ENCODE assay signal across 8 cellular contexts in genomic region chr19:39846176-39846677, GRCh38. TPM values are rescaled to one million over a fixed set of nuclear protein-coding genes. Genes with fewer than 3 reads are reported as not detected.
DNase-seq lines count a peak whose midpoint lies in the region; ATAC-seq and TF ChIP-seq lines count a peak whose summit lies in the region.

Gene FBL, minus strand, starts transcription at chr19:39846379. Its CDS starts 79 bp downstream, at chr19:39846300.

- CTCF ChIA-PET in AG04449 (lab: Yijun Ruan, JAX) (interaction anchor here (1.7 to 8.7 kb wide), 7 partner anchors 11 to 125 kb away, joined by 4 to 124 read pairs (median 37); partner anchors contain the start of gene PSMC4), activated B cell treated with CpG ODN at 0.5 μM for 24 hours (lab: Charles Lee) (interaction anchor here (1.2 to 5.5 kb wide), 4 partner anchors 13 to 124 kb away, joined by 3 to 90 read pairs (median 8); partner anchors contain the start of genes DYRK1B and PSMC4)

- intact Hi-C loops in activated B cell treated with CpG ODN at 0.5 μM for 24 hours (cut with micrococcal nuclease), result loop anchor here (1.0 kb wide), 3 partner anchors 13 to 125 kb away; partner anchors contain the start of gene PSMC4

- peaks cover 45% of the 10 kb centered on the region for H3K4me1 Mint-ChIP-seq in activated B cell treated with CpG ODN at 0.5 μM for 24 hours

- DNase-seq in AG04449 (ENCODE audit: low read depth, low spot score) (peak; percentile 19), NCI-H2227 treated with DMSO at 0.1 percent for 48 hours (lab: John Stamatoyannopoulos, UW) (peak; percentile 99), activated B cell treated with CpG ODN at 0.5 μM for 24 hours (peak; percentile 98), cardiac fibroblast (ENCODE audit: low read depth in 2 of 2) (peak; percentile 91 to 93), inferior parietal cortex (ENCODE audit: extremely low spot score) (peak; percentile 96)
- DNase-seq in stimulated activated CD4-positive, alpha-beta T cell treated with anti-CD3 and anti-CD28 coated beads, Interleukin-12 subunit alpha, Interleukin-12 subunit beta, amount 100 ng/mL, for 24 hours (ENCODE audit: low read depth in 2 of 2), result peak; percentile 96

- H3K27me3 Mint-ChIP-seq in activated B cell treated with CpG ODN at 0.5 μM for 24 hours, result no peaks in the 10 kb centered on the region

- POLR2A ChIA-PET in AG04449 (lab: Yijun Ruan, JAX), result interaction anchor here (0.9 to 2.3 kb wide), 2 partner anchors 124 to 330 kb away, joined by 3 to 9 read pairs; partner anchors contain the start of gene PSMC4
- POLR2A ChIA-PET in activated B cell treated with CpG ODN at 0.5 μM for 24 hours (lab: Charles Lee), result interaction anchor here (0.5 to 4.2 kb wide), 10 partner anchors 12 to 932 kb away, joined by 3 to 63 read pairs (median 4); partner anchors contain the start of genes DYRK1B, PSMC4, RAB4B and RPS16

- peak within 1 kb of the TSS; percentile 90 for H3K4me3 ChIP-seq in AG04449 (ENCODE audit: low read depth, low read length)
- peak within 1 kb of the TSS; percentile 79 to 86 for H3K4me3 ChIP-seq in cardiac fibroblast (replicated peaks in 1 of 2; ENCODE audit: low read depth in 2 of 2, low read length in 2 of 2)

- H3K36me3 Mint-ChIP-seq in activated B cell treated with CpG ODN at 0.5 μM for 24 hours (ENCODE audit: low read depth), result peaks cover 9% of the 10 kb centered on the region

- H3K9me3 Mint-ChIP-seq in activated B cell treated with CpG ODN at 0.5 μM for 24 hours, result no peaks in the 10 kb centered on the region

- H3K4me3 Mint-ChIP-seq in activated B cell treated with CpG ODN at 0.5 μM for 24 hours, result peak within 1 kb of the TSS; percentile 93

- H3K27ac Mint-ChIP-seq in activated B cell treated with CpG ODN at 0.5 μM for 24 hours, result peak within 1 kb of the TSS; percentile 93

- ATAC-seq in GM18907 (IDR thresholded peaks at IDR 0.05; ENCODE audit: unreplicated experiment) (peak; percentile 82), HG03175 (IDR thresholded peaks at IDR 0.05; ENCODE audit: unreplicated experiment) (peak; percentile 80), activated B cell treated with CpG ODN at 0.5 μM for 24 hours (ENCODE audit: low read depth) (peak; percentile 94)

- TF ChIP-seq CTCF in AG04449 (IDR thresholded peaks at IDR 0.05; ENCODE audit: insufficient read depth, low read length, missing control alignments) (no peak), activated B cell treated with CpG ODN at 0.5 μM for 24 hours (IDR thresholded peaks at IDR 0.05) (no peak), cardiac fibroblast (IDR thresholded peaks at IDR 0.05; ENCODE audit: low read depth, low read length) (no peak)

RNA-seq across cellular contexts. Expression of gene FBL, which starts in this region (rescaled TPM):
- total RNA-seq in activated B cell treated with CpG ODN at 0.5 μM for 24 hours, result 420 and 482 TPM in 2 replicates

Comparison
In these comparisons a context has a peak if more than half of its experiments do, and no peak if none do; other contexts are left out.
1. Peak in every context shown above with its lines: DNase-seq, ATAC-seq and H3K4me3 ChIP-seq.
2. DNase-seq: peak in every context shown above with its lines; median percentile 99 in NCI-H2227 treated with DMSO at 0.1 percent for 48 hours; 98 in activated B cell treated with CpG ODN at 0.5 μM for 24 hours; 96 in inferior parietal cortex; 96 in stimulated activated CD4-positive, alpha-beta T cell treated with anti-CD3 and anti-CD28 coated beads, Interleukin-12 subunit alpha, Interleukin-12 subunit beta, amount 100 ng/mL, for 24 hours; 92 in cardiac fibroblast; 19 in AG04449.